ENCODE assay signal across 8 cellular contexts in the genomic region with DNA sequence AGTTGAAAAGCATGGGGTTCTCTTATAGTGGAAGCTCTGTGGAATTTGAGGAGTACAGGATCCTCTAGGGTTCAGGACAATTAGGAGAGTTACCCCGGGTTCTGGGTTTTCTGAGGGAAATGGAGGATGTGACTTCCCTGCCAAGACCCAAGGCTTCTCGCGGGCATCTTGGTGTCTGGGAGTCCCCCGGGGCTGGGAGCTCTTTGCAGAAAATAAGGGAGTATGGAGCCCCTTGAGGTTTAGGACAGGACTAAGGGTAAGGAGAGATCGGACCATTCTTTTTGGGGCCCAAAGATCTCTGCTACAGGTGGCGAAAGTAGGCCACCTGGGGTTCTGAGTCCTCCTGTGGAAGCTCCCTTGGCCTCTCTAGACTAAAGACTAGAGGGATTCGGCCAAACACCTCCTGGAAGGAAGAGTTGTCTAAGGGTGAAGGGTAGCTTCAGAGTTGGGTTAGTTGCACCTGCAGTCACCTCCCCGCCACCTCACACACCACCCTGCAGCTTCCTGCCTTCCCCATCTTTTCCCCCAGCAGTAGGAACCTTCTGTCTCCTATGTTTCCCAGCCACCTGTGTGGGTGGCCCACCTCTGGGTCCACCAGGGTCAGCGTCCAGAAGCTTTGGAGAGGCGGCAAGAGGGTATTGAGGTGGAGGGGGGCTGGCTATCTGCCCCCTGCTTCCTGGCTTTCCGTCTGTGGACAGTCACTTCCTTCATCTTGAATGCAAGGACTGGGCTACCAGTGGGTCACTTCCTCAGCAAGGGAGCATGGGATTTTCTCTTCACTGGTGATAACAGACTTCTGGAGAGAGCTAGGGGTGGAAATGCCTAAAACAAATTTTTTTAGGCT. TPM values are rescaled to one million over a fixed set of nuclear protein-coding genes. Genes with fewer than 3 reads are reported as not detected.
DNase-seq lines count a peak whose midpoint lies in the region; ATAC-seq and TF ChIP-seq lines count a peak whose summit lies in the region.

No MANE protein-coding gene starts in this region.

- H3K27ac Mint-ChIP-seq in WTC11: no peak overlapping the region
- peak overlapping the region; percentile 84 for H3K27ac Mint-ChIP-seq in stimulated activated memory B cell treated with anti-CD40 and anti-IgM and Interleukin-4, amounts not matched to agents 10 μg/mL and 1 μg/mL and 100 μg/mL, for 72 hours

- ATAC-seq in WTC11 (no peak), left lobe of liver (no peak), omental fat pad (ENCODE audit: low FRiP score) (no peak)
- ATAC-seq in stimulated activated memory B cell treated with anti-CD40 and anti-IgM and Interleukin-4, amounts not matched to agents 10 μg/mL and 1 μg/mL and 100 μg/mL, for 72 hours: no peak

- H3K36me3 ChIP-seq in iPS DF 6.9 (ENCODE audit: control insufficient read depth, insufficient read depth, low read length): no peaks in the 10 kb centered on the region

- POLR2A ChIA-PET in WTC11 (lab: Charles Lee): interaction anchor here (0.6 to 2.1 kb wide), 8 partner anchors 9 to 134 kb away, joined by 3 to 6 read pairs (median 4); partner anchors contain the start of gene PIK3IP1

- H3K27ac ChIP-seq in HL-60 (replicated peaks) (peak overlapping the region; percentile 80), iPS DF 6.9 (ENCODE audit: low read length) (no peak overlapping the region)

- H3K9me3 Mint-ChIP-seq in WTC11: no peaks in the 10 kb centered on the region
- no peaks in the 10 kb centered on the region for H3K9me3 Mint-ChIP-seq in stimulated activated memory B cell treated with anti-CD40 and anti-IgM and Interleukin-4, amounts not matched to agents 10 μg/mL and 1 μg/mL and 100 μg/mL, for 72 hours

- peaks cover 2% of the 10 kb centered on the region; the same call in 1 of the 2 replicates for H3K4me1 ChIP-seq in iPS DF 6.9 (ENCODE audit: control insufficient read depth, insufficient read depth, low read length)

- peaks cover 4% of the 10 kb centered on the region; the same call in 1 of the 2 replicates for H3K36me3 Mint-ChIP-seq in WTC11
- H3K36me3 Mint-ChIP-seq in stimulated activated memory B cell treated with anti-CD40 and anti-IgM and Interleukin-4, amounts not matched to agents 10 μg/mL and 1 μg/mL and 100 μg/mL, for 72 hours: no peaks in the 10 kb centered on the region

- TF ChIP-seq CTCF in HL-60 (IDR thresholded peaks at IDR 0.05; ENCODE audit: insufficient read depth, low read length): no peak
- TF ChIP-seq CTCF in WTC11 (IDR thresholded peaks at IDR 0.05): no peak
- TF ChIP-seq CTCF in omental fat pad (IDR thresholded peaks at IDR 0.05): no peak

- peak overlapping the region; percentile 88 for H3K4me3 Mint-ChIP-seq in WTC11
- peak overlapping the region; percentile 91 for H3K4me3 Mint-ChIP-seq in stimulated activated memory B cell treated with anti-CD40 and anti-IgM and Interleukin-4, amounts not matched to agents 10 μg/mL and 1 μg/mL and 100 μg/mL, for 72 hours

- peaks cover 23% of the 10 kb centered on the region for H3K4me1 Mint-ChIP-seq in WTC11
- H3K4me1 Mint-ChIP-seq in stimulated activated memory B cell treated with anti-CD40 and anti-IgM and Interleukin-4, amounts not matched to agents 10 μg/mL and 1 μg/mL and 100 μg/mL, for 72 hours: peaks cover 40% of the 10 kb centered on the region

- H3K4me3 ChIP-seq in HL-60 (replicated peaks; ENCODE audit: insufficient read depth, low read length) (peak overlapping the region; percentile 94), iPS DF 6.9 (ENCODE audit: low read length) (peak overlapping the region; percentile 84; the same call in 1 of the 2 replicates)

- no peaks in the 10 kb centered on the region for H3K9me3 ChIP-seq in iPS DF 6.9 (ENCODE audit: control insufficient read depth, insufficient read depth, low read length)

- CTCF ChIA-PET in WTC11 (lab: Charles Lee): interaction anchor here (0.5 to 5.0 kb wide), 31 partner anchors 9 to 239 kb away, joined by 3 to 123 read pairs (median 5); partner anchors contain the start of genes PIK3IP1, PLA2G3 and SELENOM

- H3K27me3 Mint-ChIP-seq in WTC11 (ENCODE audit: low read depth): no peaks in the 10 kb centered on the region
- no peaks in the 10 kb centered on the region for H3K27me3 Mint-ChIP-seq in stimulated activated memory B cell treated with anti-CD40 and anti-IgM and Interleukin-4, amounts not matched to agents 10 μg/mL and 1 μg/mL and 100 μg/mL, for 72 hours

- WGBS in iPS DF 6.9 (ENCODE audit: insufficient coverage, insufficient read length): no CpG with 5 or more reads among the region's 11 CpGs

- H3K27me3 ChIP-seq in HL-60 (ENCODE audit: insufficient read depth, poor library complexity, severe bottlenecking) (no peaks in the 10 kb centered on the region), iPS DF 6.9 (ENCODE audit: control insufficient read depth, insufficient read depth, low read length) (no peaks in the 10 kb centered on the region)

- DNase-seq in HL-60 (ENCODE audit: low read depth in 1 of 2, low spot score in 1 of 2) (no peak), WTC11 (ENCODE audit: low spot score) (no peak), iPS DF 6.9 (ENCODE audit: low read depth, low spot score) (no peak), left lobe of liver (ENCODE audit: low spot score) (no peak), omental fat pad (ENCODE audit: low spot score) (no peak), NCI-H187 treated with DMSO at 0.1 percent for 48 hours (lab: John Stamatoyannopoulos, UW) (no peak), midbrain (lab: John Stamatoyannopoulos, UW) (no peak)

TF ChIP-seq in WTC11, 78 proteins besides CTCF, POLR2A, EP300 and RAD21 (continues in another document):
- TF ChIP-seq ZNF425 (CRISPR knock-in tag; conservative IDR thresholded peaks at IDR 0.05): no peak
- TF ChIP-seq ZBTB43 (CRISPR knock-in tag; IDR thresholded peaks at IDR 0.05): no peak
- TF ChIP-seq AR (CRISPR knock-in tag; IDR thresholded peaks at IDR 0.05): no peak
- TF ChIP-seq ZNF317 (CRISPR knock-in tag; IDR thresholded peaks at IDR 0.05; ENCODE audit: borderline replicate concordance, low read depth): no peak
- TF ChIP-seq, protein P1, sequence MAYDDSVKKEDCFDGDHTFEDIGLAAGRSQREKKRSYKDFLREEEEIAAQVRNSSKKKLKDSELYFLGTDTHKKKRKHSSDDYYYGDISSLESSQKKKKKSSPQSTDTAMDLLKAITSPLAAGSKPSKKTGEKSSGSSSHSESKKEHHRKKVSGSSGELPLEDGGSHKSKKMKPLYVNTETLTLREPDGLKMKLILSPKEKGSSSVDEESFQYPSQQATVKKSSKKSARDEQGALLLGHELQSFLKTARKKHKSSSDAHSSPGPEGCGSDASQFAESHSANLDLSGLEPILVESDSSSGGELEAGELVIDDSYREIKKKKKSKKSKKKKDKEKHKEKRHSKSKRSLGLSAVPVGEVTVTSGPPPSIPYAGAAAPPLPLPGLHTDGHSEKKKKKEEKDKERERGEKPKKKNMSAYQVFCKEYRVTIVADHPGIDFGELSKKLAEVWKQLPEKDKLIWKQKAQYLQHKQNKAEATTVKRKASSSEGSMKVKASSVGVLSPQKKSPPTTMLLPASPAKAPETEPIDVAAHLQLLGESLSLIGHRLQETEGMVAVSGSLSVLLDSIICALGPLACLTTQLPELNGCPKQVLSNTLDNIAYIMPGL (CRISPR knock-in tag; IDR thresholded peaks at IDR 0.05): no peak

RNA-seq across cellular contexts. Expression of gene LIMK2, which starts 0.9 kb away (rescaled TPM):
- total RNA-seq in WTC11 (2021): 33.1 to 42.8 TPM (median 33.6 TPM) in 3 replicates
- total RNA-seq in left lobe of liver: 7.3 TPM
- 10 to 100 TPM; 32.0 to 66.2 (median 40.7) TPM for total RNA-seq in omental fat pad

RNA-seq across cellular contexts. Expression of gene RNF185, which starts 53.0 kb away (rescaled TPM):
- total RNA-seq in WTC11 (2021) (18.0 to 19.8 TPM (median 18.0 TPM) in 3 replicates), left lobe of liver (33.5 TPM), omental fat pad (10 to 100 TPM; 25.1 to 39.4 (median 30.0) TPM)
